ENCODE assay signal across 9 cellular contexts in genomic region chr9:72149231-72149975, GRCh38. TPM values are rescaled to one million over a fixed set of nuclear protein-coding genes. Genes with fewer than 3 reads are reported as not detected.
DNase-seq lines count a peak whose midpoint lies in the region; ATAC-seq, FAIRE-seq and TF ChIP-seq lines count a peak whose summit lies in the region.
"Had no signal": no experiment of that assay in that cellular context is flagged by ENCODE, and none has a peak within 500 bp of the region (broad histone marks: within the 10 kb centered on the region; RNA-seq: fewer than 3 reads in every experiment).

GDA (plus strand) TSS chr9:72149440; CDS start chr9:72149560, 120 bp downstream.

- H3K27ac ChIP-seq in astrocyte (ENCODE audit: low read depth, low read length) (no peak within 1 kb of the TSS), right lobe of liver (peak within 1 kb of the TSS; percentile 79 to 98 (median 96))
- H3K27ac ChIP-seq: neutrophil had no signal

- no peak within 1 kb of the TSS for H3K9ac ChIP-seq in astrocyte (ENCODE audit: low read length)

- H3K4me3 ChIP-seq in astrocyte (ENCODE audit: insufficient read depth, low read depth, low read length) (no peak within 1 kb of the TSS), right lobe of liver (peak within 1 kb of the TSS; percentile 72 to 87 (median 87))

- no peaks in the 10 kb centered on the region for H3K36me3 ChIP-seq in astrocyte (ENCODE audit: insufficient read depth, low read length)
- H3K36me3 ChIP-seq in right lobe of liver = no peaks in the 10 kb centered on the region
- H3K36me3 ChIP-seq: neutrophil had no signal

- peak; percentile 85 to 96 (median 93) for ATAC-seq in right lobe of liver

- 1% methylated on average over 19 of the region's 70 CpGs for WGBS in right lobe of liver (ENCODE audit: insufficient coverage, low coverage, low lambda C conversion rate, missing lambda C conversion rate)

- H3K9me3 ChIP-seq in astrocyte (ENCODE audit: insufficient read depth, low read depth, low read length) = no peaks in the 10 kb centered on the region
- no peaks in the 10 kb centered on the region for H3K9me3 ChIP-seq in right lobe of liver
- H3K9me3 ChIP-seq: neutrophil had no signal

- H3K4me1 Mint-ChIP-seq in astrocyte (ENCODE audit: low read depth, unreplicated experiment) = peaks cover 2% of the 10 kb centered on the region

- no peaks in the 10 kb centered on the region for H3K79me2 ChIP-seq in astrocyte (ENCODE audit: insufficient read depth, low read length)

- H3K27me3 Mint-ChIP-seq in astrocyte (ENCODE audit: low read depth, unreplicated experiment) = peaks cover 47% of the 10 kb centered on the region

- no peak for FAIRE-seq in astrocyte (lab: Jason Lieb, UNC)

- TF ChIP-seq CTCF in astrocyte (IDR thresholded peaks at IDR 0.05; ENCODE audit: insufficient read depth, low read depth, low read length) (no peak), right lobe of liver (IDR thresholded peaks at IDR 0.05) (no peak)

- no peaks in the 10 kb centered on the region for H4K20me1 ChIP-seq in astrocyte (ENCODE audit: insufficient read depth, low read length)

- peak; percentile 27 for DNase-seq in AG20443 (ENCODE audit: low spot score)
- peak; percentile 13 for DNase-seq in H4 (ENCODE audit: low spot score)
- no peak for DNase-seq in astrocyte (ENCODE audit: low read depth)
- peak; percentile 86 to 93 (median 91) for DNase-seq in right lobe of liver
- DNase-seq in NCI-H1694 treated with DMSO at 0.1 percent for 48 hours (lab: John Stamatoyannopoulos, UW) = no peak
- DNase-seq in activated effector memory CD4-positive, alpha-beta T cell treated with Interleukin-2 at 50 U/mL for 16 hours = no peak
- DNase-seq in erythroblast (lab: John Stamatoyannopoulos, UW) = no peak
- no peak for DNase-seq in stimulated activated CD4-positive, alpha-beta T cell treated with anti-CD3 and anti-CD28 coated beads, Interleukin-4, amount 100 ng/mL, for 24 hours

- peak within 1 kb of the TSS; percentile 70 for H3K4me3 Mint-ChIP-seq in astrocyte (ENCODE audit: unreplicated experiment)

- no peaks in the 10 kb centered on the region for H3K9me3 Mint-ChIP-seq in astrocyte (ENCODE audit: unreplicated experiment)

- peak within 1 kb of the TSS; percentile 63 for H2AFZ ChIP-seq in astrocyte (ENCODE audit: low read depth, low read length)

- H3K27me3 ChIP-seq in astrocyte (ENCODE audit: insufficient read depth, low read length) (peaks cover 21% of the 10 kb centered on the region), right lobe of liver (no peaks in the 10 kb centered on the region)

- intact Hi-C loops in right lobe of liver (cut with DNase I) = no loop called here

- H3K4me2 ChIP-seq in astrocyte (ENCODE audit: low read length) = peak within 1 kb of the TSS; percentile 64

- H3K36me3 Mint-ChIP-seq in astrocyte (ENCODE audit: low read depth, unreplicated experiment) = no peaks in the 10 kb centered on the region

- H3K4me1 ChIP-seq in astrocyte (ENCODE audit: insufficient read depth, low read length) (no peaks in the 10 kb centered on the region), right lobe of liver (peaks cover 0 to 12% (median 6%) of the 10 kb centered on the region in 4 donors)

- no peak within 1 kb of the TSS for H3K27ac Mint-ChIP-seq in astrocyte (ENCODE audit: unreplicated experiment)

- TF ChIP-seq POLR2A in right lobe of liver (IDR thresholded peaks at IDR 0.05) = peak; percentile 98
- TF ChIP-seq POLR2A in erythroblast (IDR thresholded peaks at IDR 0.05; ENCODE audit: low read length) = no peak

RNA-seq across cellular contexts. Expression of gene GDA, which starts in this region (rescaled TPM):
- 3.7 and 4.4 TPM in 2 replicates for total RNA-seq in H4 (2014; rRNA removed; shearing (Covaris generic))
- total RNA-seq in astrocyte (not detected in 2 replicates), right lobe of liver (10 to 100 TPM; 26.8 to 69.6 (median 45.3) TPM)

Comparison
In these comparisons a context has a peak if more than half of its experiments do, and no peak if none do; other contexts are left out.
1. DNase-seq: peak in AG20443 (single experiment), H4 (single experiment) and right lobe of liver (3 of 3); none in astrocyte (single experiment), NCI-H1694 treated with DMSO at 0.1 percent for 48 hours (single experiment), activated effector memory CD4-positive, alpha-beta T cell treated with Interleukin-2 at 50 U/mL for 16 hours (single experiment), erythroblast (0 of 2) and stimulated activated CD4-positive, alpha-beta T cell treated with anti-CD3 and anti-CD28 coated beads, Interleukin-4, amount 100 ng/mL, for 24 hours (single experiment).